ENCODE assay signal across 20 cellular contexts in the genomic region with DNA sequence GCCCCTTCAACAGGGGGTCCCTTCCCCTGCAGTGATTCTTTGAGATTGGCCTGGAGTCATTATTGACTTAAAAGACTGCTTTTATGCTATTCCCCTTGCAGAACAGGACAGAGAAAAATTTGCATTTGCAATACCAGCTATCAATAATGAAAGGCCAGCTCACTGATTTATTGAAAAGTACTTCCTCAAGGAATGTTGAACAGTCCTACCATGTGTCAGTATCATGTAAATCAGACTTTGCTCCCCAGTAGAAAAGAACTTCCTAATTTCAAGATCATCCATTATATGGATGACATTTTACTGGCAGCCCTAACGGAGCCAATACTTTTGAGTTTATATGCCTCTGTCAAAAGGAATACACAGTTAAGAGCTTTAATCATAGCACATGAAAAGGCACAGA. TPM values are rescaled to one million over a fixed set of nuclear protein-coding genes. Genes with fewer than 3 reads are reported as not detected.
A peak's percentile ranks its signal among the peaks of the same experiment; 100 is the strongest.
DNase-seq lines count a peak whose midpoint lies in the region; ATAC-seq, FAIRE-seq and TF ChIP-seq lines count a peak whose summit lies in the region.
"Had no signal": no experiment of that assay in that cellular context is flagged by ENCODE, and none has a peak within 500 bp of the region (broad histone marks: within the 10 kb centered on the region; RNA-seq: fewer than 3 reads in every experiment).

No MANE protein-coding gene starts in this region.

- H3K9me2 ChIP-seq in hepatocyte (replicated peaks; ENCODE audit: insufficient read depth): no peaks in the 10 kb centered on the region

- no peak overlapping the region for H3K4me2 ChIP-seq in K562 (ENCODE audit: insufficient read depth, low read length)
- no peak overlapping the region for H3K4me2 ChIP-seq in hepatocyte
- H3K4me2 ChIP-seq: GM23338 had no signal

- TF ChIP-seq CTCF in K562 (IDR thresholded peaks at IDR 0.05 in 2 of 3, conservative IDR thresholded peaks at IDR 0.05 in 1 of 3; ENCODE audit: insufficient read depth in 2 of 3, low read depth in 1 of 3, low read length in 3 of 3): no peak
- TF ChIP-seq CTCF in hepatocyte (IDR thresholded peaks at IDR 0.05; ENCODE audit: poor library complexity): no peak
- no peak for TF ChIP-seq CTCF in right lobe of liver (IDR thresholded peaks at IDR 0.05)
- TF ChIP-seq CTCF in A673 (conservative IDR thresholded peaks at IDR 0.05; ENCODE audit: low read depth, low read length): no peak

- ATAC-seq in K562: no peak
- no peak for ATAC-seq in right lobe of liver
- ATAC-seq: GM23338 had no signal

- H3K4me3 ChIP-seq in K562 (no peak overlapping the region), hepatocyte (no peak overlapping the region), right lobe of liver (no peak overlapping the region), A673 (ENCODE audit: low read depth, low read length, poor library complexity, severe bottlenecking) (no peak overlapping the region)
- H3K4me3 ChIP-seq: GM23338 had no signal

- H3K36me3 ChIP-seq in K562 (ENCODE audit: control insufficient read depth, insufficient read depth, low read length) (no peaks in the 10 kb centered on the region), hepatocyte (replicated peaks; ENCODE audit: insufficient read depth, low read depth) (no peaks in the 10 kb centered on the region), right lobe of liver (no peaks in the 10 kb centered on the region), A673 (ENCODE audit: insufficient read depth, low read length, poor library complexity, severe bottlenecking) (no peaks in the 10 kb centered on the region)

- no peaks in the 10 kb centered on the region for H4K20me1 ChIP-seq in K562 (replicated peaks; ENCODE audit: control insufficient read depth, insufficient read depth, low read length)
- no peaks in the 10 kb centered on the region for H4K20me1 ChIP-seq in hepatocyte (ENCODE audit: insufficient read depth, poor library complexity, severe bottlenecking)

- H2AFZ ChIP-seq in K562 (ENCODE audit: low read depth, low read length) (no peak overlapping the region), hepatocyte (no peak overlapping the region)
- H2AFZ ChIP-seq: GM23338 had no signal

- H3K79me2 ChIP-seq in K562 (ENCODE audit: control insufficient read depth, insufficient read depth, low read length) (no peaks in the 10 kb centered on the region), hepatocyte (no peaks in the 10 kb centered on the region)

- H3K9me3 ChIP-seq in K562 (replicated peaks; ENCODE audit: control insufficient read depth, insufficient read depth, low read depth, low read length) (no peaks in the 10 kb centered on the region), hepatocyte (ENCODE audit: low read depth) (no peaks in the 10 kb centered on the region), right lobe of liver (no peaks in the 10 kb centered on the region), A673 (ENCODE audit: low read depth, low read length, poor library complexity, severe bottlenecking) (no peaks in the 10 kb centered on the region)

- no peak for FAIRE-seq in K562 (lab: Jason Lieb, UNC)
- FAIRE-seq: A204.1, GM12892, GM18507, H54 had no signal

- BruUV-seq in K562 (replicated peaks; lab: Mats Ljungman, UMichigan): no TSS peak
- BruUV-seq in A673 (replicated peaks; lab: Mats Ljungman, UMichigan): no TSS peak

- in situ Hi-C loops in K562 (cut with MboI): no loop called here

- no peak for TF ChIP-seq RAD21 in K562 (CRISPR knock-in tag; conservative IDR thresholded peaks at IDR 0.05 in 1 of 2, IDR thresholded peaks at IDR 0.05 in 1 of 2)

- intact Hi-C loops in K562 (cut with micrococcal nuclease): no loop called here
- intact Hi-C loops in right lobe of liver (cut with DNase I): no loop called here
- intact Hi-C loops in A673 (cut with micrococcal nuclease; ENCODE audit: unreplicated experiment): no loop called here

- no peak for DNase-seq in K562 (ENCODE audit: extremely low read depth in 1 of 4, low spot score in 3 of 4)
- DNase-seq in hepatocyte (ENCODE audit: low spot score): no peak
- DNase-seq in right lobe of liver: no peak
- no peak for DNase-seq in NCI-H1930 (lab: John Stamatoyannopoulos, UW)
- no peak for DNase-seq in A673 (ENCODE audit: low spot score)
- no peak for DNase-seq in NCI-H774 (lab: John Stamatoyannopoulos, UW)
- no peak for DNase-seq in amniotic stem cell (lab: John Stamatoyannopoulos, UW)
- DNase-seq: AML-193; Caco-2; CD4-positive, alpha-beta T cell; DMS153; DMS79; GDM1; HCEC 1CT had no signal

- H3K9me1 ChIP-seq in K562 (ENCODE audit: control insufficient read depth, insufficient read depth, low read length): no peaks in the 10 kb centered on the region

- no peak for TF ChIP-seq EP300 in K562 (IDR thresholded peaks at IDR 0.05; ENCODE audit: low read length)

- TF ChIP-seq POLR2A in K562 (conservative IDR thresholded peaks at IDR 0.05) (no peak), right lobe of liver (IDR thresholded peaks at IDR 0.05) (no peak)

- H3K27me3 ChIP-seq in K562 (ENCODE audit: control insufficient read depth in 2 of 2, insufficient read depth in 2 of 2, low read length in 2 of 2): no peaks in the 10 kb centered on the region
- no peaks in the 10 kb centered on the region for H3K27me3 ChIP-seq in hepatocyte
- H3K27me3 ChIP-seq in right lobe of liver: no peaks in the 10 kb centered on the region
- no peaks in the 10 kb centered on the region for H3K27me3 ChIP-seq in A673 (replicated peaks; ENCODE audit: insufficient read depth, low read depth, low read length, poor library complexity)

- 0% methylated on average over 1 of the region's 1 CpG for WGBS in K562 (ENCODE audit: insufficient coverage, low coverage, missing lambda C conversion rate)
- WGBS in hepatocyte (ENCODE audit: low lambda C conversion rate, missing lambda C conversion rate): 70% methylated on average over 1 of the region's 1 CpG
- 75% methylated on average over 1 of the region's 1 CpG for WGBS in right lobe of liver (ENCODE audit: insufficient coverage, low coverage, low lambda C conversion rate, missing lambda C conversion rate)

- POLR2A ChIA-PET in K562 (lab: Yijun Ruan, JAX) (no interaction called here), A673 (lab: Charles Lee; ENCODE audit: low non-redundant PET) (no interaction called here)

- H3K27ac ChIP-seq in K562 (ENCODE audit: extremely low read depth, low read depth, low read length): no peak overlapping the region
- peak overlapping the region; percentile 75 for H3K27ac ChIP-seq in hepatocyte
- H3K27ac ChIP-seq in right lobe of liver: peak overlapping the region in 2 of 3 donors; percentile 72 to 86
- H3K27ac ChIP-seq in A673 (ENCODE audit: low read depth, low read length, poor library complexity, severe bottlenecking): no peak overlapping the region
- H3K27ac ChIP-seq: C4-2B had no signal

- CTCF ChIA-PET in K562 (lab: Yijun Ruan, JAX; ENCODE audit: low intra/inter-chr PET ratio) (no interaction called here), A673 (lab: Charles Lee) (interaction anchor here (0.7 kb wide), 1 partner anchor 13 kb away, joined by 3 read pairs; no protein-coding TSS in a partner anchor)

- H3K4me1 ChIP-seq in K562 (replicated peaks in 1 of 2; ENCODE audit: control insufficient read depth in 2 of 2, insufficient read depth in 2 of 2, low read length in 2 of 2) (no peaks in the 10 kb centered on the region), hepatocyte (ENCODE audit: insufficient read depth) (peaks cover 23% of the 10 kb centered on the region), right lobe of liver (peaks cover 0 to 59% (median 26%) of the 10 kb centered on the region in 4 donors), A673 (ENCODE audit: insufficient read depth, low read length, poor library complexity, severe bottlenecking) (no peaks in the 10 kb centered on the region)

- no peak overlapping the region for H3K9ac ChIP-seq in K562 (ENCODE audit: insufficient read depth in 1 of 2, low read depth in 2 of 2, low read length in 2 of 2)

RNA-seq across cellular contexts. Expression of gene ABCA13, which starts 29.7 kb away (rescaled TPM):
- 3.7 and 3.8 TPM in 2 replicates for total RNA-seq in K562 (2011; cell fraction: chromatin; rRNA removed; ENCODE audit: low replicate concordance)
- 3.6 and 3.7 TPM in 2 replicates for total RNA-seq in K562 (2011; cell fraction: nucleolus; rRNA removed)
- 2.6 and 2.9 TPM in 2 replicates for total RNA-seq in K562 (2011; cell fraction: nucleoplasm; rRNA removed)
- total RNA-seq in K562 (2014; rRNA removed) (0.14 and 0.24 TPM in 2 replicates), K562 (2014; rRNA removed; fragmentation: Illumina TruSeq; extraction: Trizol) (0.26 and 0.58 TPM in 2 replicates), K562 (2015; rRNA removed; fragmentation: Illumina TruSeq; extraction: Trizol) (0.19 and 0.29 TPM in 2 replicates), K562 (2021) (0.64 and 0.69 TPM in 2 replicates), hepatocyte (1.6 and 2.0 TPM in 2 replicates), right lobe of liver (1 to 10 TPM in 3 of 6 experiments, under 1 TPM in 3; 0.43 to 2.6 (median 0.84) TPM), A673 (2021) (10.2 and 15.6 TPM in 2 replicates)
- polyA plus RNA-seq in K562 (2011; rRNA removed) (0.69 and 1.5 TPM in 2 replicates), K562 (2014; fragmentation: Illumina TruSeq; extraction: Trizol) (0.28 and 0.42 TPM in 2 replicates), K562 (2014; fragmentation: Nextera tagmentation; extraction: Ambion mirVana) (under 1 TPM; 0.31 to 0.38 TPM), K562 (2014; rRNA removed) (0.24 and 0.36 TPM in 2 replicates), hepatocyte (0.57 and 0.58 TPM in 2 replicates)
- 0.55 and 1.0 TPM in 2 replicates for polyA plus RNA-seq in K562 (2011; cell fraction: cytosol; rRNA removed)
- polyA plus RNA-seq in K562 (2011; cell fraction: nucleus; rRNA removed): 1.7 and 2.0 TPM in 2 replicates
- 0.36 and 0.39 TPM in 2 replicates for polyA plus RNA-seq in K562 (2012)
- polyA minus RNA-seq in K562 (2011; rRNA and poly(A)+ RNA removed): 1.0 and 2.2 TPM in 2 replicates
- 0.19 and 1.4 TPM in 2 replicates for polyA minus RNA-seq in K562 (2011; cell fraction: cytosol; rRNA and poly(A)+ RNA removed)
- 1.8 and 3.5 TPM in 2 replicates for polyA minus RNA-seq in K562 (2011; cell fraction: nucleus; rRNA and poly(A)+ RNA removed)
- total RNA-seq: CD4-positive, alpha-beta T cell had no signal
- polyA plus RNA-seq: GM23338 had no signal

RNA-seq across cellular contexts. Expression of gene UPP1, which starts 52.5 kb away (rescaled TPM):
- 0.32 and 1.3 TPM in 2 replicates for total RNA-seq in K562 (2011; cell fraction: chromatin; rRNA removed; ENCODE audit: low replicate concordance)
- total RNA-seq in K562 (2011; cell fraction: nucleolus; rRNA removed): 0.66 and 0.83 TPM in 2 replicates
- 1.3 and 1.7 TPM in 2 replicates for total RNA-seq in K562 (2011; cell fraction: nucleoplasm; rRNA removed)
- 0.59 and 1.1 TPM in 2 replicates for total RNA-seq in K562 (2014; rRNA removed)
- total RNA-seq in K562 (2014; rRNA removed; fragmentation: Illumina TruSeq; extraction: Trizol): 0.35 and 0.73 TPM in 2 replicates
- total RNA-seq in K562 (2015; rRNA removed; fragmentation: Illumina TruSeq; extraction: Trizol): 1.0 and 1.2 TPM in 2 replicates
- total RNA-seq in K562 (2021): 1.8 and 2.3 TPM in 2 replicates
- polyA plus RNA-seq in K562 (2011; rRNA removed): 0.61 and 0.65 TPM in 2 replicates
- polyA plus RNA-seq in K562 (2011; cell fraction: cytosol; rRNA removed): 0.29 and 1.6 TPM in 2 replicates
- 1.0 and 2.0 TPM in 2 replicates for polyA plus RNA-seq in K562 (2011; cell fraction: nucleus; rRNA removed)
- polyA plus RNA-seq in K562 (2012): 1.4 and 7.2 TPM in 2 replicates
- polyA plus RNA-seq in K562 (2014; fragmentation: Illumina TruSeq; extraction: Trizol): 0.46 and 1.1 TPM in 2 replicates
- polyA plus RNA-seq in K562 (2014; fragmentation: Nextera tagmentation; extraction: Ambion mirVana): under 1 TPM; 0.38 to 0.55 TPM
- 1.7 and 2.4 TPM in 2 replicates for polyA plus RNA-seq in K562 (2014; rRNA removed)
- 0.27 and 0.60 TPM in 2 replicates for polyA minus RNA-seq in K562 (2011; rRNA and poly(A)+ RNA removed)
- 0.86 and 1.6 TPM in 2 replicates for polyA minus RNA-seq in K562 (2011; cell fraction: cytosol; rRNA and poly(A)+ RNA removed)
- 1.1 and 1.6 TPM in 2 replicates for polyA minus RNA-seq in K562 (2011; cell fraction: nucleus; rRNA and poly(A)+ RNA removed)
- total RNA-seq in hepatocyte: 12.7 and 14.6 TPM in 2 replicates
- 38.7 and 50.2 TPM in 2 replicates for polyA plus RNA-seq in hepatocyte
- 10 to 100 TPM in 4 of 6 experiments, 1 to 10 TPM in 2; 7.3 to 19.8 (median 13.1) TPM for total RNA-seq in right lobe of liver
- total RNA-seq in A673 (2021): 5.5 TPM in 2 replicates

Comparison
In these comparisons a context has a peak if more than half of its experiments do, and no peak if none do; other contexts are left out.
1. H3K27ac ChIP-seq: peak in hepatocyte (single experiment) and right lobe of liver (2 of 3); none in K562 (single experiment) and A673 (single experiment).